ENCODE assay signal across 8 cellular contexts in genomic region chr19:11090014-11090263, GRCh38. TPM values are rescaled to one million over a fixed set of nuclear protein-coding genes. Genes with fewer than 3 reads are reported as not detected.
DNase-seq lines count a peak whose midpoint lies in the region; ATAC-seq, FAIRE-seq and TF ChIP-seq lines count a peak whose summit lies in the region.
"Not testable (repeated sequence)": the region's sequence is repeated elsewhere in the genome, so short reads cannot be mapped to it uniquely, and the experiment has no call there.

No MANE protein-coding gene starts in this region.

- H3K9ac ChIP-seq in H1 (replicated peaks in 1 of 4; ENCODE audit: extremely low read depth in 1 of 4, low read depth in 3 of 4, low read length in 3 of 4) (peak overlapping the region; percentile 77 to 94 (median 85)), kidney (ENCODE audit: low read length in 2 of 2) (peak overlapping the region; percentile 49 to 81)

- POLR2A ChIA-PET in H1 (lab: Charles Lee; ENCODE audit: partially characterized antibody): interaction anchor here (0.7 to 3.1 kb wide), 14 partner anchors 13 to 269 kb away, joined by 3 to 16 read pairs (median 5); partner anchors contain the start of gene SMARCA4

- CTCF ChIA-PET in H1 (lab: Charles Lee; ENCODE audit: partially characterized antibody): not testable (repeated sequence)

- H3K56ac ChIP-seq in H1 (replicated peaks; ENCODE audit: insufficient read length, low read depth, low read length): not testable (repeated sequence)

- H4K8ac ChIP-seq in H1 (ENCODE audit: extremely low read depth, insufficient read depth, low read length): peak overlapping the region; percentile 87; the same call in 1 of the 2 replicates

- peak overlapping the region; percentile 71 for H4K5ac ChIP-seq in H1 (ENCODE audit: insufficient read length, low read depth, low read length)

- ATAC-seq in HG02840 (IDR thresholded peaks at IDR 0.05; ENCODE audit: low FRiP score, unreplicated experiment): peak; percentile 23
- peak; percentile 2 to 11 for ATAC-seq in activated naive CD4-positive, alpha-beta T cell treated with anti-CD3 and anti-CD28 coated beads, Interleukin-2, amount 50 U/mL, for 72 hours

- H3K23me2 ChIP-seq in H1 (ENCODE audit: low read depth, low read length): not testable (repeated sequence)

- H3K27me3 ChIP-seq in Peyer's patch; H1 (replicated peaks in 1 of 4; ENCODE audit: control insufficient read depth in 3 of 4, extremely low read depth in 1 of 4, insufficient read depth in 3 of 4, low read length in 3 of 4): not testable (repeated sequence)
- H3K27me3 ChIP-seq in neutrophil: peaks cover 27% of the 10 kb centered on the region

- H2BK20ac ChIP-seq in H1 (ENCODE audit: low read length): not testable (repeated sequence)

- H3K36me3 Mint-ChIP-seq in activated naive CD4-positive, alpha-beta T cell treated with anti-CD3 and anti-CD28 coated beads, Interleukin-2, amount 50 U/mL, for 72 hours: peaks cover 11 to 44% of the 10 kb centered on the region in 2 donors

- peak overlapping the region; percentile 81 to 99 (median 97) for H3K27ac ChIP-seq in Peyer's patch
- H3K27ac ChIP-seq in H1 (ENCODE audit: low read depth, low read length): peak overlapping the region; percentile 76; the same call in 1 of the 2 replicates
- peak overlapping the region; percentile 89 to 94 for H3K27ac ChIP-seq in kidney (ENCODE audit: low read depth in 2 of 2, low read length in 2 of 2)
- H3K27ac ChIP-seq in neutrophil: peak overlapping the region; percentile 85
- peak overlapping the region; percentile 62 for H3K27ac ChIP-seq in temporal lobe (ENCODE audit: low read depth, low read length)

- peak overlapping the region; percentile 36 for H4K91ac ChIP-seq in H1 (replicated peaks; ENCODE audit: insufficient read length, low read length)

- H3K9me3 Mint-ChIP-seq in activated naive CD4-positive, alpha-beta T cell treated with anti-CD3 and anti-CD28 coated beads, Interleukin-2, amount 50 U/mL, for 72 hours: not testable (repeated sequence)

- not testable (repeated sequence) for TF ChIP-seq POLR2A in Peyer's patch (IDR thresholded peaks at IDR 0.05); H1 (IDR thresholded peaks at IDR 0.05; ENCODE audit: control extremely low read depth in 1 of 2, low read depth in 2 of 2, low read length in 2 of 2)

- peak overlapping the region; percentile 95; the same call in 1 of the 2 replicates for H2BK5ac ChIP-seq in H1 (ENCODE audit: low read depth, low read length)

- not testable (repeated sequence) for H3K23ac ChIP-seq in H1 (ENCODE audit: insufficient read length)

- H3K4me3 ChIP-seq in Peyer's patch (peak overlapping the region; percentile 42 to 72 (median 66)), H1 (ENCODE audit: extremely low read depth in 1 of 4, insufficient read depth in 2 of 4, low read depth in 3 of 4, low read length in 4 of 4) (peak overlapping the region; percentile 67 to 100 (median 77)), kidney (ENCODE audit: low read length in 2 of 2) (peak overlapping the region; percentile 40 to 67), neutrophil (ENCODE audit: low read depth in 1 of 2, low read length in 1 of 2) (peak overlapping the region; percentile 65 to 80)

- H3K4ac ChIP-seq in H1 (replicated peaks; ENCODE audit: insufficient read length, low read depth, low read length): peak overlapping the region; percentile 76

- not testable (repeated sequence) for H2BK12ac ChIP-seq in H1 (ENCODE audit: low read depth, low read length)

- TF ChIP-seq CTCF in Peyer's patch (IDR thresholded peaks at IDR 0.05); H1 (IDR thresholded peaks at IDR 0.05; ENCODE audit: control extremely low read depth in 1 of 3, insufficient read depth in 1 of 3, low read depth in 1 of 3, low read length in 3 of 3); kidney (IDR thresholded peaks at IDR 0.05; ENCODE audit: borderline replicate concordance, extremely low read depth, insufficient read depth); neutrophil (IDR thresholded peaks at IDR 0.05): not testable (repeated sequence)

- DNase-seq in Caki2 (ENCODE audit: low read depth): peak; percentile 76
- DNase-seq in Peyer's patch; activated naive CD4-positive, alpha-beta T cell treated with anti-CD3 and anti-CD28 coated beads, Interleukin-2, amount 50 U/mL, for 72 hours (ENCODE audit: low spot score in 2 of 2); H1 (ENCODE audit: low read depth in 1 of 2, low spot score in 2 of 2); kidney: not testable (repeated sequence)

- peak overlapping the region; percentile 62; the same call in 1 of the 2 replicates for H3K18ac ChIP-seq in H1 (ENCODE audit: extremely low read depth, low read length)

- intact Hi-C loops in kidney (cut with DNase I): not testable (repeated sequence)

- H3K9me3 ChIP-seq in Peyer's patch; H1 (ENCODE audit: insufficient read depth in 2 of 2, low read depth in 1 of 2, low read length in 1 of 2); kidney (ENCODE audit: control insufficient read depth in 1 of 2, low read length in 2 of 2); neutrophil: not testable (repeated sequence)

- peaks cover 40 to 46% of the 10 kb centered on the region in 2 experiments for H3K79me2 ChIP-seq in H1 (ENCODE audit: control insufficient read depth in 1 of 2, insufficient read depth in 2 of 2, low read length in 2 of 2)

- peak overlapping the region; percentile 99 to 100 for H3K27ac Mint-ChIP-seq in activated naive CD4-positive, alpha-beta T cell treated with anti-CD3 and anti-CD28 coated beads, Interleukin-2, amount 50 U/mL, for 72 hours

- not testable (repeated sequence) for H3K14ac ChIP-seq in H1 (ENCODE audit: insufficient read length)

- not testable (repeated sequence) for TF ChIP-seq EP300 in H1 (IDR thresholded peaks at IDR 0.05; ENCODE audit: borderline replicate concordance in 1 of 2, low read depth in 2 of 2, low read length in 2 of 2)

- peaks cover 25 to 27% of the 10 kb centered on the region in 2 experiments for H4K20me1 ChIP-seq in H1 (replicated peaks in 1 of 2; ENCODE audit: control insufficient read depth in 1 of 2, insufficient read depth in 2 of 2, low read length in 2 of 2)

- H2AK5ac ChIP-seq in H1 (ENCODE audit: low read depth, low read length): not testable (repeated sequence)

- H3K79me1 ChIP-seq in H1 (ENCODE audit: low read depth, low read length): not testable (repeated sequence)

- not testable (repeated sequence) for H3K36me3 ChIP-seq in Peyer's patch; kidney (ENCODE audit: control insufficient read depth in 1 of 2, insufficient read depth in 2 of 2, low read length in 2 of 2); neutrophil
- peaks cover 8 to 42% (median 11%) of the 10 kb centered on the region in 4 experiments; a peak in 7 of 8 replicates for H3K36me3 ChIP-seq in H1 (ENCODE audit: control insufficient read depth in 2 of 4, insufficient read depth in 4 of 4, low read length in 3 of 4)

- in situ Hi-C loops in Caki2 (cut with HindIII; ENCODE audit: low pct_unique_long_range_greater_than_20kb, low sequenced_read_pairs): not testable (repeated sequence)

- H3K4me1 ChIP-seq in Peyer's patch (peaks cover 0 to 55% (median 5%) of the 10 kb centered on the region in 4 donors), H1 (replicated peaks in 1 of 4; ENCODE audit: control insufficient read depth in 3 of 4, insufficient read depth in 4 of 4, low read length in 3 of 4) (peaks cover 7 to 15% (median 10%) of the 10 kb centered on the region in 4 experiments), kidney (ENCODE audit: control insufficient read depth in 1 of 2, insufficient read depth in 1 of 2, low read depth in 1 of 2, low read length in 2 of 2) (peaks cover 11 to 19% of the 10 kb centered on the region in 2 donors), neutrophil (ENCODE audit: control insufficient read depth in 1 of 2, insufficient read depth in 1 of 2, low read depth in 1 of 2, low read length in 1 of 2) (peaks cover 62 to 64% of the 10 kb centered on the region in 2 experiments)

- TF ChIP-seq RAD21 in H1 (IDR thresholded peaks at IDR 0.05 in 1 of 2, conservative IDR thresholded peaks at IDR 0.05 in 1 of 2; ENCODE audit: low read depth in 2 of 2, low read length in 2 of 2): not testable (repeated sequence)

- H2BK15ac ChIP-seq in H1 (ENCODE audit: low read length): not testable (repeated sequence)

- not testable (repeated sequence) for H2BK120ac ChIP-seq in H1 (replicated peaks; ENCODE audit: low read depth, low read length)

- H3K4me2 ChIP-seq in H1 (ENCODE audit: insufficient read depth in 1 of 2, low read depth in 2 of 2, low read length in 2 of 2): peak overlapping the region; percentile 66 to 98

- not testable (repeated sequence) for FAIRE-seq in H1 (lab: Jason Lieb, UNC); kidney (lab: Jason Lieb, UNC)

- WGBS in H1 (ENCODE audit: extremely low coverage in 1 of 2, insufficient coverage in 1 of 2, insufficient read length in 1 of 2, insufficient replicate concordance in 2 of 2, low coverage in 1 of 2, low lambda C conversion rate in 2 of 2, missing lambda C conversion rate in 1 of 2), 2 experiments: 0% methylated on average over 11 of the region's 15 CpGs; no CpG with 5 or more reads in 1 of the 2 experiments

- not testable (repeated sequence) for H2AFZ ChIP-seq in H1 (ENCODE audit: low read length)

TF ChIP-seq in H1, 55 proteins besides CTCF, POLR2A, EP300 and RAD21:
- TF ChIP-seq CHD1 (IDR thresholded peaks at IDR 0.05; ENCODE audit: low read depth, low read length): peak; percentile 31; the same call in 1 of the 2 replicates

RNA-seq across cellular contexts. Expression of gene LDLR, which starts 0.7 kb away (rescaled TPM):
- total RNA-seq in Caki2 (2014; rRNA removed; shearing (Covaris generic); ENCODE audit: low replicate concordance): 43.3 and 54.3 TPM in 2 replicates
- total RNA-seq in Peyer's patch (100 to 1,000 TPM in 3 of 4 donors, 10 to 100 TPM in 1; 75.7 to 209 (median 156) TPM), kidney (42.4 TPM), temporal lobe (18.9 TPM)
- 10 to 100 TPM; 53.0 to 66.6 TPM for total RNA-seq in activated naive CD4-positive, alpha-beta T cell treated with anti-CD3 and anti-CD28 coated beads, Interleukin-2, amount 50 U/mL, for 72 hours
- total RNA-seq in H1 (2021; fragmentation: NEBNext Ultra II Directional; extraction: Animal tissue kit (Norgen Biotek cat#: 25700)): 118 and 119 TPM in 2 replicates
- polyA plus RNA-seq in H1 (2011; rRNA removed) (70.1 and 85.9 TPM in 2 replicates), kidney (ENCODE audit: insufficient read depth, low read depth, low replicate concordance) (17.6 TPM)
- polyA plus RNA-seq in H1 (2011; cell fraction: cytosol; rRNA removed): 53.4 TPM
- polyA plus RNA-seq in H1 (2011; cell fraction: nucleus; rRNA removed): 101 TPM
- polyA plus RNA-seq in H1 (2012, experiment 1 of 2): 80.2 to 99.5 TPM (median 83.2 TPM) in 4 replicates
- 59.0 TPM for polyA plus RNA-seq in H1 (2012, experiment 2 of 2)
- polyA plus RNA-seq in H1 (2013, experiment 1 of 2): 147 TPM
- 142 TPM for polyA plus RNA-seq in H1 (2013, experiment 2 of 2)
- 153 and 180 TPM in 2 replicates for polyA minus RNA-seq in H1 (2011; rRNA and poly(A)+ RNA removed)
- 94.0 TPM for polyA minus RNA-seq in H1 (2011; cell fraction: cytosol; rRNA and poly(A)+ RNA removed)
- 131 TPM for polyA minus RNA-seq in H1 (2011; cell fraction: nucleus; rRNA and poly(A)+ RNA removed)
